Comparison of ENCODE assay signal across 8 cellular contexts in the genomic region with DNA sequence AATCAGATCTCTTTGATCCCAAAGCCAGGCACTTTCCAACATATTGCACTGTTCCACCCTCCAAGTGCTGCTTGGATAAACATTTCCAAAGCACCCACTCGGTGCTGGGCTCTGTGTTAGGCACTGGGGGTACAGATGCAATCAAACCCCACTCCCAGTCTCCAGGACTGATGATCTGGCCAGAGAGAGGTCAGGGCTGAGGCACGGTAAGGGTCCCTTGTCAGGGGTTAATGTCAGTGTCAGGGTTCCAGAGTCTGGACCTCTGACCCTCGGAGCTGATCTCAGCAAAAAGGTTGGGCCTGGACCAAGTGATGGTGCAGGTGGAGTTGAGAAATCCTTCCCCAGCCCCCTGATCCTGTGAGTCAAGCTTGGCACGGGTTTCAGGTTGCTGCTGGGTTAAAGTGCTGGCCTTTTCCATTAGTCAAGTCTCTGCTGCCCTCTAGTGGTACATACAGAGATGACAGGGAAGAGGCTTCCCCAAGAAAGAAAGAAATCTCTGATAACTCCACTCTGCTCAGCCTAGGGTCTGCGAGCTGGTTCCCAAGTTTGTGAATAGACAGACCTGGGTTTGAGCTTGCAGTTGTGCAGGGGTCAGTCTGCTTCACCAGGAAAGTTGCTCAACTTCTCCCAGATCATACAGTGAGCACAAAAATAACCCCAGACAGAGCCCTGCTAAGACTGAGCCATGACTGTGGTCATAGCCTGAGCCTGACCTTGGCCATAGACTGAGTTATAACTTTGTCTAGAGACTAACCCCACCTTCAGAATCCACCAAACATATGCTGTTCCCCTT.
DNase-seq lines count a peak whose midpoint lies in the region; ATAC-seq and TF ChIP-seq lines count a peak whose summit lies in the region.

No MANE protein-coding gene starts in this region.

- CTCF ChIA-PET in activated naive CD4-positive, alpha-beta T cell treated with anti-CD3 and anti-CD28 coated beads for 36 hours (lab: Charles Lee): interaction anchor here (0.6 to 1.9 kb wide), 8 partner anchors 8 to 1710 kb away, joined by 3 to 5 read pairs (median 4); no protein-coding TSS in a partner anchor

- intact Hi-C loops in activated naive CD4-positive, alpha-beta T cell treated with anti-CD3 and anti-CD28 coated beads for 36 hours (cut with micrococcal nuclease): loop anchor here (1.0 to 10.0 kb wide), 2 partner anchors 1671 to 1784 kb away; no protein-coding TSS in a partner anchor
- intact Hi-C loops in activated CD4-positive, alpha-beta T cell treated with anti-CD3 and anti-CD28 coated beads, Interleukin-2, amount 10 ng/mL, durations not matched to agents 24 days and 14 days (cut with micrococcal nuclease): no loop called here

- no peaks in the 10 kb centered on the region for H3K9me3 Mint-ChIP-seq in activated naive CD4-positive, alpha-beta T cell treated with anti-CD3 and anti-CD28 coated beads for 36 hours
- no peaks in the 10 kb centered on the region for H3K9me3 Mint-ChIP-seq in activated CD4-positive, alpha-beta T cell treated with anti-CD3 and anti-CD28 coated beads, Interleukin-2, amount 10 ng/mL, durations not matched to agents 24 days and 14 days
- peaks cover 8% of the 10 kb centered on the region for H3K9me3 Mint-ChIP-seq in nephron progenitor cell

- no peak overlapping the region for H3K27ac Mint-ChIP-seq in activated naive CD4-positive, alpha-beta T cell treated with anti-CD3 and anti-CD28 coated beads for 36 hours
- no peak overlapping the region for H3K27ac Mint-ChIP-seq in activated CD4-positive, alpha-beta T cell treated with anti-CD3 and anti-CD28 coated beads, Interleukin-2, amount 10 ng/mL, durations not matched to agents 24 days and 14 days
- H3K27ac Mint-ChIP-seq in nephron progenitor cell: no peak overlapping the region

- no peaks in the 10 kb centered on the region for H3K4me1 Mint-ChIP-seq in activated naive CD4-positive, alpha-beta T cell treated with anti-CD3 and anti-CD28 coated beads for 36 hours (ENCODE audit: low read depth)
- no peaks in the 10 kb centered on the region for H3K4me1 Mint-ChIP-seq in activated CD4-positive, alpha-beta T cell treated with anti-CD3 and anti-CD28 coated beads, Interleukin-2, amount 10 ng/mL, durations not matched to agents 24 days and 14 days
- H3K4me1 Mint-ChIP-seq in nephron progenitor cell: no peaks in the 10 kb centered on the region

- no peaks in the 10 kb centered on the region for H3K36me3 Mint-ChIP-seq in activated naive CD4-positive, alpha-beta T cell treated with anti-CD3 and anti-CD28 coated beads for 36 hours (ENCODE audit: low read depth)
- no peaks in the 10 kb centered on the region for H3K36me3 Mint-ChIP-seq in activated CD4-positive, alpha-beta T cell treated with anti-CD3 and anti-CD28 coated beads, Interleukin-2, amount 10 ng/mL, durations not matched to agents 24 days and 14 days (ENCODE audit: low read depth)
- H3K36me3 Mint-ChIP-seq in nephron progenitor cell (ENCODE audit: low read depth): no peaks in the 10 kb centered on the region

- peak; percentile 71 for ATAC-seq in HG02798 (IDR thresholded peaks at IDR 0.05; ENCODE audit: poor library complexity, unreplicated experiment)
- ATAC-seq in HG02840 (IDR thresholded peaks at IDR 0.05; ENCODE audit: low FRiP score, unreplicated experiment): no peak

- peak; percentile 63 for DNase-seq in activated naive CD4-positive, alpha-beta T cell treated with anti-CD3 and anti-CD28 coated beads for 36 hours
- DNase-seq in activated naive CD4-positive, alpha-beta T cell treated with anti-CD3 and anti-CD28 coated beads, Interleukin-2, amount 50 U/mL, for 16 hours: no peak
- DNase-seq in NCI-H2171 treated with DMSO at 0.1 percent for 48 hours (lab: John Stamatoyannopoulos, UW) (peak; percentile 84), fibroblast of gingiva (ENCODE audit: low read depth) (peak; percentile 64), nephron progenitor cell (peak; percentile 62)
- peak; percentile 85 for DNase-seq in activated CD4-positive, alpha-beta T cell treated with anti-CD3 and anti-CD28 coated beads, Interleukin-2, amount 10 ng/mL, durations not matched to agents 24 days and 14 days

- no peak overlapping the region for H3K4me3 Mint-ChIP-seq in activated naive CD4-positive, alpha-beta T cell treated with anti-CD3 and anti-CD28 coated beads for 36 hours
- H3K4me3 Mint-ChIP-seq in activated CD4-positive, alpha-beta T cell treated with anti-CD3 and anti-CD28 coated beads, Interleukin-2, amount 10 ng/mL, durations not matched to agents 24 days and 14 days: no peak overlapping the region
- no peak overlapping the region for H3K4me3 Mint-ChIP-seq in nephron progenitor cell

- peak; percentile 74 for TF ChIP-seq CTCF in nephron progenitor cell (IDR thresholded peaks at IDR 0.05)

- H3K27me3 Mint-ChIP-seq in activated naive CD4-positive, alpha-beta T cell treated with anti-CD3 and anti-CD28 coated beads for 36 hours (ENCODE audit: low read depth): peaks cover 20% of the 10 kb centered on the region
- peaks cover 1% of the 10 kb centered on the region for H3K27me3 Mint-ChIP-seq in activated CD4-positive, alpha-beta T cell treated with anti-CD3 and anti-CD28 coated beads, Interleukin-2, amount 10 ng/mL, durations not matched to agents 24 days and 14 days
- peaks cover 4% of the 10 kb centered on the region for H3K27me3 Mint-ChIP-seq in nephron progenitor cell (ENCODE audit: low read depth, poor library complexity)
